ENCODE assay signal across 16 cellular contexts in the genomic region with DNA sequence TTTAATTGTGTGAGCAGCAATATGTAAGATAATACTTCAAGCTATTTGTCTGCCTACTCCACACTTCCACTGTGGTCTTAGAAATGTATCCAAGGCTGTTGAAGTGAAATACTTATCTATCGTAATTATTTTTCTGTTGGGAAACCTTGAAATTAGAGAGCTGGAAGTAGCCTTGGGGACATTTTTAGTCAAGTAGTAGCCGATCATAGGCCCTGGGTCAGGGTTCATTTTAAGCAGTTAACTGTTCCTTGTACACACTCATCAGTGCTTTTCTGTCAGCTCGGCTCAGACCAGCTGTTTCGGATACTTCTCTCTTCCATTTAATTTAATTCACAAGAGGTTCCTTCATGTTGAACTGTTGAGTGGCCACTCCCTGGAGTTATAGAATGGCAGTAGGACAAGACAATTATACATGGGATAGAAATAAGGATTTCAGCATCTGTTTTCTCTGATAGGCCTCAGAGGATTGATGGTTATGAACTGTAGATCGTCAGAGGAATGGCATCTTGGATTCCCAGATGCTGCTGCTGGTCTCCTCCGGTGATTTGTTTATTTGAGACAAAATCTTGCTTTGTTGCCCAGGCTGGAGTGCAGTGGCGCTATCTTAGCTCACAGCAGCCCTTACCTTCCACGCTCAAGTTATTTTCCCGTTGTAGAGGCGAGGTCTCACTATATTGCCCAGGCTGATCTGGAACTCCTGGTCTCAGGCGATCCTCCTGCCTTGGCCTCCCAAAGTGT. TPM values are rescaled to one million over a fixed set of nuclear protein-coding genes. Genes with fewer than 3 reads are reported as not detected.
DNase-seq lines count a peak whose midpoint lies in the region; ATAC-seq and TF ChIP-seq lines count a peak whose summit lies in the region.
"Had no signal": no experiment of that assay in that cellular context is flagged by ENCODE, and none has a peak within 500 bp of the region (broad histone marks: within the 10 kb centered on the region; RNA-seq: fewer than 3 reads in every experiment).

No MANE protein-coding gene starts in this region.

- TF ChIP-seq CTCF in AG10803 (conservative IDR thresholded peaks at IDR 0.05; ENCODE audit: low read length): no peak
- no peak for TF ChIP-seq CTCF in choroid plexus epithelial cell (conservative IDR thresholded peaks at IDR 0.05; ENCODE audit: low read depth, low read length)
- no peak for TF ChIP-seq CTCF in nephron progenitor cell (IDR thresholded peaks at IDR 0.05)
- TF ChIP-seq CTCF in omental fat pad (IDR thresholded peaks at IDR 0.05): no peak
- TF ChIP-seq CTCF in HFFc6 (IDR thresholded peaks at IDR 0.05): no peak

- no peaks in the 10 kb centered on the region for H3K27me3 Mint-ChIP-seq in nephron progenitor cell (ENCODE audit: low read depth, poor library complexity)
- H3K27me3 Mint-ChIP-seq in HFFc6 (ENCODE audit: insufficient read depth): no peaks in the 10 kb centered on the region

- H3K4me1 Mint-ChIP-seq in nephron progenitor cell: peaks cover 54% of the 10 kb centered on the region
- H3K4me1 Mint-ChIP-seq in HFFc6 (ENCODE audit: low read depth): peaks cover 87% of the 10 kb centered on the region

- H3K9me3 Mint-ChIP-seq in nephron progenitor cell: no peaks in the 10 kb centered on the region
- H3K9me3 Mint-ChIP-seq in HFFc6: no peaks in the 10 kb centered on the region
- H3K9me3 Mint-ChIP-seq: activated naive CD4-positive, alpha-beta T cell treated with anti-CD3 and anti-CD28 coated beads for 36 hours had no signal

- no peak overlapping the region for H3K4me3 Mint-ChIP-seq in nephron progenitor cell
- no peak overlapping the region for H3K4me3 Mint-ChIP-seq in HFFc6
- H3K4me3 Mint-ChIP-seq: activated naive CD4-positive, alpha-beta T cell treated with anti-CD3 and anti-CD28 coated beads for 36 hours had no signal

- H3K27ac Mint-ChIP-seq in nephron progenitor cell (peak overlapping the region; percentile 58), HFFc6 (no peak overlapping the region)
- H3K27ac Mint-ChIP-seq: activated naive CD4-positive, alpha-beta T cell treated with anti-CD3 and anti-CD28 coated beads for 36 hours had no signal

- H3K4me3 ChIP-seq in AG10803 (ENCODE audit: low read length) (no peak overlapping the region), choroid plexus epithelial cell (ENCODE audit: low read depth, low read length) (no peak overlapping the region)

- ATAC-seq in GM21526 (IDR thresholded peaks at IDR 0.05; ENCODE audit: low FRiP score, unreplicated experiment) (no peak), omental fat pad (ENCODE audit: low FRiP score) (no peak)

- H3K36me3 Mint-ChIP-seq in nephron progenitor cell (ENCODE audit: low read depth) (peaks cover 14% of the 10 kb centered on the region), HFFc6 (ENCODE audit: low read depth) (no peaks in the 10 kb centered on the region)

- DNase-seq in AG10803 (ENCODE audit: low read depth) (peak; percentile 84), NCI-H187 (lab: John Stamatoyannopoulos, UW) (peak; percentile 8 to 26), choroid plexus epithelial cell (ENCODE audit: low read depth) (peak; percentile 58), nephron progenitor cell (no peak), omental fat pad (ENCODE audit: low spot score) (no peak), HFFc6 (no peak)
- no peak for DNase-seq in NK-92 treated with Interleukin-12 subunit alpha and Interleukin-12 subunit beta, amount 100 ng/mL, for 24 hours (lab: John Stamatoyannopoulos, UW)
- DNase-seq: activated naive CD4-positive, alpha-beta T cell treated with anti-CD3 and anti-CD28 coated beads for 36 hours; BE2C; central memory CD4-positive, alpha-beta T cell; H7; hippocampal formation; MV-4-11; NCI-H510A; stimulated activated CD4-positive, alpha-beta T cell treated with anti-CD3 and anti-CD28 coated beads, Interleukin-2, amount 100 ng/mL, for 24 hours had no signal

RNA-seq across cellular contexts. Expression of a gene that starts 17.2 kb away (rescaled TPM):
- total RNA-seq in omental fat pad: 10 to 100 TPM; 40.4 to 66.2 (median 56.0) TPM
- total RNA-seq in HFFc6 (2021; fragmentation: NEBNext Ultra II Directional; extraction: Animal tissue kit (Norgen Biotek cat#: 25700)): 10 to 100 TPM; 16.8 to 26.2 (median 23.1) TPM

Comparison
In these comparisons a context has a peak if more than half of its experiments do, and no peak if none do; other contexts are left out.
1. DNase-seq: peak in AG10803 (single experiment), NCI-H187 (2 of 2) and choroid plexus epithelial cell (single experiment); none in nephron progenitor cell (single experiment), NK-92 treated with Interleukin-12 subunit alpha and Interleukin-12 subunit beta, amount 100 ng/mL, for 24 hours (single experiment), omental fat pad (single experiment) and HFFc6 (single experiment).